In the genomic region with DNA sequence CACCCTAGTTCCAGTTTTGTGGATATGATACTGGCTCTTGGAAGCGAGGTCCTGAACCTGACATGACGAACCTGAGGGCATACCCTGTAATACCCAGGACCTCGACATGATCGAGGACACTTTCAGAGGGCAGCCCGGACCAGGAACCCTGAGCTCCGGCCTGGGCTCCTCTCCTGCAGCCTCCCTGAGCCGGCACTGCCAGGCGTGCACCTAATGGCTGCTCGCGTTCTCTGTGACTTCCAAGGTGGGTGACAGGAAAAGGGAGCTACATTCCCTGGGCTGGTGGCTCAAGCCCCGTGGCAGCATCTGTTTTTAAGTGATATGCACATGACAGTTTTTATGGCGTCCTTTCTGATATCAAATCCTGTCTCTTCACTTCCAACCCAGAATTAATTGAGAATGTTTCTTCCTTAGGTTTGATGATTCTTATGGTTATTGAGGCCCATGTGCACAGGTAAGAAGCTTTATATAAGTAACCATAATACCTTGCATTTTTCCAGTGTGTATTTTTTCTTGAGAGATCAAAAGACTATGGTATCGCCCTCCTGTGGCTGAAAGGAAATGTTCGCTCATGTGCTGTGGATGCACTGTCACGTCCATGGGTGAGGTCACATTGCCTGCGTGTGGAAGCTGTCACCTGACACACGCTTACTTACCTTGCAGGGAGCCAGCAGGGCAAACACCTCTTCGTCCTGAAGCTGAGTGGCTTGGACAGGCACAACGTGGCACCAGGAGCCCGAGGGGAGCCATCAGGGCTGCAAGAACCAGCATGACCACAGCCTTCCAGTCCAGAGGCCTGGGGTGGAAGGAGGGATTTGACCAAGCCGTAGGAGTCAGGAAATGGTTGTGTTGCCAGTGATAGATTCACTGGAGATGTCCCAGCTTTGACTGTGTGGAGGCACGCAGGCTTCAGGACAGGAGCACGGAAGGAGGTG, we compare ENCODE assay signal across 9 cellular contexts.
DNase-seq lines count a peak whose midpoint lies in the region; ATAC-seq, FAIRE-seq and TF ChIP-seq lines count a peak whose summit lies in the region.
"Had no signal": no experiment of that assay in that cellular context is flagged by ENCODE, and none has a peak within 500 bp of the region (broad histone marks: within the 10 kb centered on the region; RNA-seq: fewer than 3 reads in every experiment).

No MANE protein-coding gene starts in this region.

- H3K36me3 ChIP-seq in adrenal gland (replicated peaks in 1 of 2) (no peaks in the 10 kb centered on the region), small intestine (ENCODE audit: control insufficient read depth in 2 of 2, insufficient read depth in 2 of 2, low read length in 2 of 2) (no peaks in the 10 kb centered on the region)
- H3K36me3 ChIP-seq: uterus had no signal

- TF ChIP-seq POLR2A in adrenal gland (IDR thresholded peaks at IDR 0.05), result no peak

- H3K4me3 ChIP-seq in adrenal gland (no peak overlapping the region), small intestine (ENCODE audit: low read depth in 1 of 2, low read length in 2 of 2) (no peak overlapping the region)
- H3K4me3 ChIP-seq: uterus had no signal

- H3K4me1 ChIP-seq in adrenal gland (replicated peaks in 1 of 2) (no peaks in the 10 kb centered on the region), small intestine (ENCODE audit: control insufficient read depth in 2 of 2, insufficient read depth in 1 of 2, low read depth in 1 of 2, low read length in 1 of 2) (no peaks in the 10 kb centered on the region)
- H3K4me1 ChIP-seq: uterus had no signal

- H3K27ac Mint-ChIP-seq in activated naive CD4-positive, alpha-beta T cell treated with anti-CD3 and anti-CD28 coated beads, Interleukin-2, amount 10 ng/mL, durations not matched to agents 7 days and 5 days, result no peak overlapping the region

- CTCF ChIA-PET in activated naive CD4-positive, alpha-beta T cell treated with anti-CD3 and anti-CD28 coated beads, Interleukin-2, amount 10 ng/mL, durations not matched to agents 7 days and 5 days (lab: Charles Lee), result interaction anchor here (1.0 to 1.5 kb wide), 4 partner anchors 8 to 788 kb away, joined by 3 to 4 read pairs (median 3); no protein-coding TSS in a partner anchor

- no peak for FAIRE-seq in small intestine (lab: Jason Lieb, UNC)

- no peak overlapping the region for H3K4me3 Mint-ChIP-seq in activated naive CD4-positive, alpha-beta T cell treated with anti-CD3 and anti-CD28 coated beads, Interleukin-2, amount 10 ng/mL, durations not matched to agents 7 days and 5 days

- H3K9me3 ChIP-seq in adrenal gland (replicated peaks in 1 of 3) (no peaks in the 10 kb centered on the region), small intestine (ENCODE audit: control insufficient read depth, low read depth) (no peaks in the 10 kb centered on the region)
- H3K9me3 ChIP-seq: uterus had no signal

- H3K27me3 ChIP-seq in adrenal gland (no peaks in the 10 kb centered on the region), small intestine (ENCODE audit: control insufficient read depth in 2 of 2, insufficient read depth in 2 of 2, low read length in 2 of 2) (no peaks in the 10 kb centered on the region)
- H3K27me3 ChIP-seq: uterus had no signal

- intact Hi-C loops in adrenal gland (cut with DNase I), result no loop called here

- TF ChIP-seq CTCF in adrenal gland (IDR thresholded peaks at IDR 0.05) (peak in 3 of 6 experiments; percentile 12 to 29 (median 28)), GM10266 (IDR thresholded peaks at IDR 0.05; ENCODE audit: control insufficient read depth, insufficient read depth, low read depth, missing control alignments) (no peak)

- H3K9me3 Mint-ChIP-seq in activated naive CD4-positive, alpha-beta T cell treated with anti-CD3 and anti-CD28 coated beads, Interleukin-2, amount 10 ng/mL, durations not matched to agents 7 days and 5 days, result no peaks in the 10 kb centered on the region

- WGBS in adrenal gland, 4 donors, result 79 to 85% (median 82%) methylated on average over 22 to 23 of the region's 23 CpGs
- WGBS in small intestine, 3 donors, result 64 to 75% (median 69%) methylated on average over 23 of the region's 23 CpGs

- no peak overlapping the region for H3K27ac ChIP-seq in adrenal gland
- H3K27ac ChIP-seq in small intestine (ENCODE audit: low read depth in 1 of 2, low read length in 1 of 2), result no peak overlapping the region
- H3K27ac ChIP-seq: uterus had no signal

- peaks cover 4% of the 10 kb centered on the region for H3K27me3 Mint-ChIP-seq in activated naive CD4-positive, alpha-beta T cell treated with anti-CD3 and anti-CD28 coated beads, Interleukin-2, amount 10 ng/mL, durations not matched to agents 7 days and 5 days

- DNase-seq in activated naive CD4-positive, alpha-beta T cell treated with anti-CD3 and anti-CD28 coated beads, Interleukin-2, amount 10 ng/mL, durations not matched to agents 7 days and 5 days, result peak; percentile 54
- DNase-seq in activated naive CD4-positive, alpha-beta T cell treated with anti-CD3 and anti-CD28 coated beads, Interleukin-2, amount 50 U/mL, for 16 hours, result no peak
- DNase-seq in NCI-H1092 (lab: John Stamatoyannopoulos, UW) (peak; percentile 40), adrenal gland (peak in 4 of 7 donors; percentile 23 to 60 (median 28)), small intestine (peak; percentile 33), GM10266 (ENCODE audit: extremely low spot score) (no peak), T-helper 1 cell (no peak)
- DNase-seq: uterus had no signal

- ATAC-seq in GM19395 (IDR thresholded peaks at IDR 0.05; ENCODE audit: unreplicated experiment), result no peak

- no peaks in the 10 kb centered on the region for H3K4me1 Mint-ChIP-seq in activated naive CD4-positive, alpha-beta T cell treated with anti-CD3 and anti-CD28 coated beads, Interleukin-2, amount 10 ng/mL, durations not matched to agents 7 days and 5 days

- H3K36me3 Mint-ChIP-seq in activated naive CD4-positive, alpha-beta T cell treated with anti-CD3 and anti-CD28 coated beads, Interleukin-2, amount 10 ng/mL, durations not matched to agents 7 days and 5 days, result no peaks in the 10 kb centered on the region

Comparison
In these comparisons a context has a peak if more than half of its experiments do, and no peak if none do; other contexts are left out.
1. DNase-seq: peak in activated naive CD4-positive, alpha-beta T cell treated with anti-CD3 and anti-CD28 coated beads, Interleukin-2, amount 10 ng/mL, durations not matched to agents 7 days and 5 days (single experiment), NCI-H1092 (single experiment), adrenal gland (4 of 7) and small intestine (single experiment); none in activated naive CD4-positive, alpha-beta T cell treated with anti-CD3 and anti-CD28 coated beads, Interleukin-2, amount 50 U/mL, for 16 hours (single experiment), GM10266 (single experiment) and T-helper 1 cell (0 of 5).